ENCODE assay signal across 8 cellular contexts in the genomic region with DNA sequence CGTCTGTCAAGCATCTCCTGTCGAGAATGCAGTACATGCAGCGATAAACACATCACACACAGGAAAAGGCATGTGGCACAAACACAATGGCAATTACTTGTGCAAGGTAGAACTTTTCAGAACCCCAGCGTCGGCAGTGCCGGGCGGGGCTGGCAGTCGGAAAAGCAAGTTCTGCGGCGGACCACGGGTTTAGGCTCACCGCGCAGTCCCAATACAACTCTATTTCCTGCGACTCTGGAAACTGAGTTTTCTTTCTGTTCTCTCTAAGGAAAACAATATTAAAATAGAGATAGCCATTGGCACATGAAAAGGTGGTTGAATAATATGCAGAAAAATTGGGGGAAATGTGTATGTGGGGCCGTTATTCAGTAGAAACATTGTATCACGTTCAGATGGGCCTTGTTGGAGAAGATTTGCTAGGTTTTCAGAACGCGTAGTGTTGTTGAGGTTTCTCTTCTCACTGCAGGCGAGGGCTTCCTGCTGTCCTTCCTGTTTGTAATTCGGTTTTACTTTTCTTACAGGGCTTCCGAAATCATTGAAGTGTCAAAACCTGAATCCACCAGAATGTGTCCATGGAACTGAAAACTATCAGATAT.
A peak's percentile ranks its signal among the peaks of the same experiment; 100 is the strongest.
DNase-seq lines count a peak whose midpoint lies in the region; ATAC-seq and TF ChIP-seq lines count a peak whose summit lies in the region.

No MANE protein-coding gene starts in this region.

- H3K4me3 Mint-ChIP-seq in stimulated activated naive CD8-positive, alpha-beta T cell treated with anti-CD3 and anti-CD28 coated beads, Interleukin-15, Interleukin-2, amounts not matched to agents 100 ng/mL and 50 ng/mL, for 24 hours, result peak overlapping the region; percentile 71
- H3K4me3 Mint-ChIP-seq in WTC11 (no peak overlapping the region; the same call in 1 of the 2 replicates), immature natural killer cell (peak overlapping the region; percentile 72 to 96 (median 87)), glutamatergic neuron (ENCODE audit: unreplicated experiment) (no peak overlapping the region)

- no peak for ATAC-seq in stimulated activated naive CD8-positive, alpha-beta T cell treated with anti-CD3 and anti-CD28 coated beads, Interleukin-15, Interleukin-2, amounts not matched to agents 100 U/mL and 50 U/mL, for 24 hours
- ATAC-seq in WTC11 (peak; percentile 25; the same call in 1 of the 2 replicates), HG03159 (IDR thresholded peaks at IDR 0.05; ENCODE audit: unreplicated experiment) (no peak)

- H3K9me3 Mint-ChIP-seq in stimulated activated naive CD8-positive, alpha-beta T cell treated with anti-CD3 and anti-CD28 coated beads, Interleukin-15, Interleukin-2, amounts not matched to agents 100 ng/mL and 50 ng/mL, for 24 hours, result no peaks in the 10 kb centered on the region
- H3K9me3 Mint-ChIP-seq in WTC11 (no peaks in the 10 kb centered on the region), immature natural killer cell (no peaks in the 10 kb centered on the region), glutamatergic neuron (ENCODE audit: unreplicated experiment) (peaks cover 6% of the 10 kb centered on the region)

- peaks cover 3% of the 10 kb centered on the region for H3K27me3 Mint-ChIP-seq in stimulated activated naive CD8-positive, alpha-beta T cell treated with anti-CD3 and anti-CD28 coated beads, Interleukin-15, Interleukin-2, amounts not matched to agents 100 ng/mL and 50 ng/mL, for 24 hours
- H3K27me3 Mint-ChIP-seq in WTC11 (ENCODE audit: low read depth) (peaks cover 17% of the 10 kb centered on the region), immature natural killer cell (ENCODE audit: low read depth in 3 of 3) (peaks cover 7 to 11% (median 8%) of the 10 kb centered on the region in 3 donors), glutamatergic neuron (ENCODE audit: unreplicated experiment) (peaks cover 7% of the 10 kb centered on the region)

- CTCF ChIA-PET in WTC11 (lab: Charles Lee), result no interaction called here

- TF ChIP-seq CTCF in WTC11 (IDR thresholded peaks at IDR 0.05) (no peak), glutamatergic neuron (IDR thresholded peaks at IDR 0.05; ENCODE audit: partially characterized antibody, unreplicated experiment) (no peak)

- in situ Hi-C loops in KBM-7 (cut with MboI; ENCODE audit: low pct_unique_long_range_greater_than_20kb, low sequenced_read_pairs), result loop anchor here (25.0 kb wide), 1 partner anchor 522 kb away; no protein-coding TSS in a partner anchor

- POLR2A ChIA-PET in WTC11 (lab: Charles Lee), result no interaction called here

- peaks cover 9% of the 10 kb centered on the region for H3K4me1 Mint-ChIP-seq in stimulated activated naive CD8-positive, alpha-beta T cell treated with anti-CD3 and anti-CD28 coated beads, Interleukin-15, Interleukin-2, amounts not matched to agents 100 ng/mL and 50 ng/mL, for 24 hours (ENCODE audit: low read depth)
- H3K4me1 Mint-ChIP-seq in WTC11 (peaks cover 7% of the 10 kb centered on the region), immature natural killer cell (peaks cover 56 to 58% of the 10 kb centered on the region in 2 donors), glutamatergic neuron (ENCODE audit: low read depth, unreplicated experiment) (no peaks in the 10 kb centered on the region)

- H3K27ac Mint-ChIP-seq in stimulated activated naive CD8-positive, alpha-beta T cell treated with anti-CD3 and anti-CD28 coated beads, Interleukin-15, Interleukin-2, amounts not matched to agents 100 ng/mL and 50 ng/mL, for 24 hours, result no peak overlapping the region
- H3K27ac Mint-ChIP-seq in WTC11, result no peak overlapping the region
- peak overlapping the region; percentile 98 to 100 (median 99) for H3K27ac Mint-ChIP-seq in immature natural killer cell
- no peak overlapping the region for H3K27ac Mint-ChIP-seq in glutamatergic neuron (ENCODE audit: unreplicated experiment)

- no peaks in the 10 kb centered on the region for H3K36me3 Mint-ChIP-seq in stimulated activated naive CD8-positive, alpha-beta T cell treated with anti-CD3 and anti-CD28 coated beads, Interleukin-15, Interleukin-2, amounts not matched to agents 100 ng/mL and 50 ng/mL, for 24 hours (ENCODE audit: low read depth)
- H3K36me3 Mint-ChIP-seq in WTC11, result no peaks in the 10 kb centered on the region
- peaks cover 0 to 4% (median 3%) of the 10 kb centered on the region in 3 donors for H3K36me3 Mint-ChIP-seq in immature natural killer cell
- peaks cover 4% of the 10 kb centered on the region for H3K36me3 Mint-ChIP-seq in glutamatergic neuron (ENCODE audit: unreplicated experiment)

- DNase-seq in stimulated activated naive CD8-positive, alpha-beta T cell treated with anti-CD3 and anti-CD28 coated beads, Interleukin-15, Interleukin-2, amounts not matched to agents 100 U/mL and 50 U/mL, for 24 hours, result no peak
- DNase-seq in WTC11 (ENCODE audit: low spot score), result no peak
- DNase-seq in immature natural killer cell, result peak; percentile 84 to 88 (median 87)
- DNase-seq in KBM-7, result no peak
- no peak for DNase-seq in kidney glomerular epithelial cell (lab: John Stamatoyannopoulos, UW)
- DNase-seq in glutamatergic neuron, result no peak

TF ChIP-seq in WTC11, 78 proteins besides CTCF, POLR2A, EP300 and RAD21 (continues in another document):
- TF ChIP-seq, protein P1, sequence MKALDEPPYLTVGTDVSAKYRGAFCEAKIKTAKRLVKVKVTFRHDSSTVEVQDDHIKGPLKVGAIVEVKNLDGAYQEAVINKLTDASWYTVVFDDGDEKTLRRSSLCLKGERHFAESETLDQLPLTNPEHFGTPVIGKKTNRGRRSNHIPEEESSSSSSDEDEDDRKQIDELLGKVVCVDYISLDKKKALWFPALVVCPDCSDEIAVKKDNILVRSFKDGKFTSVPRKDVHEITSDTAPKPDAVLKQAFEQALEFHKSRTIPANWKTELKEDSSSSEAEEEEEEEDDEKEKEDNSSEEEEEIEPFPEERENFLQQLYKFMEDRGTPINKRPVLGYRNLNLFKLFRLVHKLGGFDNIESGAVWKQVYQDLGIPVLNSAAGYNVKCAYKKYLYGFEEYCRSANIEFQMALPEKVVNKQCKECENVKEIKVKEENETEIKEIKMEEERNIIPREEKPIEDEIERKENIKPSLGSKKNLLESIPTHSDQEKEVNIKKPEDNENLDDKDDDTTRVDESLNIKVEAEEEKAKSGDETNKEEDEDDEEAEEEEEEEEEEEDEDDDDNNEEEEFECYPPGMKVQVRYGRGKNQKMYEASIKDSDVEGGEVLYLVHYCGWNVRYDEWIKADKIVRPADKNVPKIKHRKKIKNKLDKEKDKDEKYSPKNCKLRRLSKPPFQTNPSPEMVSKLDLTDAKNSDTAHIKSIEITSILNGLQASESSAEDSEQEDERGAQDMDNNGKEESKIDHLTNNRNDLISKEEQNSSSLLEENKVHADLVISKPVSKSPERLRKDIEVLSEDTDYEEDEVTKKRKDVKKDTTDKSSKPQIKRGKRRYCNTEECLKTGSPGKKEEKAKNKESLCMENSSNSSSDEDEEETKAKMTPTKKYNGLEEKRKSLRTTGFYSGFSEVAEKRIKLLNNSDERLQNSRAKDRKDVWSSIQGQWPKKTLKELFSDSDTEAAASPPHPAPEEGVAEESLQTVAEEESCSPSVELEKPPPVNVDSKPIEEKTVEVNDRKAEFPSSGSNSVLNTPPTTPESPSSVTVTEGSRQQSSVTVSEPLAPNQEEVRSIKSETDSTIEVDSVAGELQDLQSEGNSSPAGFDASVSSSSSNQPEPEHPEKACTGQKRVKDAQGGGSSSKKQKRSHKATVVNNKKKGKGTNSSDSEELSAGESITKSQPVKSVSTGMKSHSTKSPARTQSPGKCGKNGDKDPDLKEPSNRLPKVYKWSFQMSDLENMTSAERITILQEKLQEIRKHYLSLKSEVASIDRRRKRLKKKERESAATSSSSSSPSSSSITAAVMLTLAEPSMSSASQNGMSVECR (CRISPR knock-in tag; IDR thresholded peaks at IDR 0.05; ENCODE audit: borderline replicate concordance), result no peak
- TF ChIP-seq RORB (CRISPR knock-in tag; IDR thresholded peaks at IDR 0.05) (no peak), CBFB (CRISPR knock-in tag; IDR thresholded peaks at IDR 0.05; ENCODE audit: low read depth) (no peak), NR1H2 (CRISPR knock-in tag; IDR thresholded peaks at IDR 0.05) (no peak), EMX1 (CRISPR knock-in tag; IDR thresholded peaks at IDR 0.05) (no peak), FOXP1 (CRISPR knock-in tag; IDR thresholded peaks at IDR 0.05; ENCODE audit: borderline replicate concordance) (no peak), NR3C1 (CRISPR knock-in tag; conservative IDR thresholded peaks at IDR 0.05; ENCODE audit: low read depth) (no peak), GTF2I (CRISPR knock-in tag; conservative IDR thresholded peaks at IDR 0.05) (no peak), RELA (CRISPR knock-in tag; IDR thresholded peaks at IDR 0.05; ENCODE audit: borderline replicate concordance) (no peak), PREB (CRISPR knock-in tag; IDR thresholded peaks at IDR 0.05; ENCODE audit: borderline replicate concordance) (no peak), ZNF317 (CRISPR knock-in tag; IDR thresholded peaks at IDR 0.05; ENCODE audit: borderline replicate concordance, low read depth) (no peak)

Comparison
In these comparisons a context has a peak if more than half of its experiments do, and no peak if none do; other contexts are left out.
1. H3K27ac Mint-ChIP-seq: peak in immature natural killer cell (6 of 6); none in stimulated activated naive CD8-positive, alpha-beta T cell treated with anti-CD3 and anti-CD28 coated beads, Interleukin-15, Interleukin-2, amounts not matched to agents 100 ng/mL and 50 ng/mL, for 24 hours (single experiment), WTC11 (single experiment) and glutamatergic neuron (single experiment).
2. H3K4me3 Mint-ChIP-seq: peak in stimulated activated naive CD8-positive, alpha-beta T cell treated with anti-CD3 and anti-CD28 coated beads, Interleukin-15, Interleukin-2, amounts not matched to agents 100 ng/mL and 50 ng/mL, for 24 hours (single experiment) and immature natural killer cell (5 of 5); none in WTC11 (single experiment) and glutamatergic neuron (single experiment).
3. DNase-seq: peak in immature natural killer cell (3 of 3); none in stimulated activated naive CD8-positive, alpha-beta T cell treated with anti-CD3 and anti-CD28 coated beads, Interleukin-15, Interleukin-2, amounts not matched to agents 100 U/mL and 50 U/mL, for 24 hours (single experiment), WTC11 (single experiment), KBM-7 (single experiment), kidney glomerular epithelial cell (single experiment) and glutamatergic neuron (single experiment).